12 cellular contexts compared by ENCODE assay signal in the genomic region with DNA sequence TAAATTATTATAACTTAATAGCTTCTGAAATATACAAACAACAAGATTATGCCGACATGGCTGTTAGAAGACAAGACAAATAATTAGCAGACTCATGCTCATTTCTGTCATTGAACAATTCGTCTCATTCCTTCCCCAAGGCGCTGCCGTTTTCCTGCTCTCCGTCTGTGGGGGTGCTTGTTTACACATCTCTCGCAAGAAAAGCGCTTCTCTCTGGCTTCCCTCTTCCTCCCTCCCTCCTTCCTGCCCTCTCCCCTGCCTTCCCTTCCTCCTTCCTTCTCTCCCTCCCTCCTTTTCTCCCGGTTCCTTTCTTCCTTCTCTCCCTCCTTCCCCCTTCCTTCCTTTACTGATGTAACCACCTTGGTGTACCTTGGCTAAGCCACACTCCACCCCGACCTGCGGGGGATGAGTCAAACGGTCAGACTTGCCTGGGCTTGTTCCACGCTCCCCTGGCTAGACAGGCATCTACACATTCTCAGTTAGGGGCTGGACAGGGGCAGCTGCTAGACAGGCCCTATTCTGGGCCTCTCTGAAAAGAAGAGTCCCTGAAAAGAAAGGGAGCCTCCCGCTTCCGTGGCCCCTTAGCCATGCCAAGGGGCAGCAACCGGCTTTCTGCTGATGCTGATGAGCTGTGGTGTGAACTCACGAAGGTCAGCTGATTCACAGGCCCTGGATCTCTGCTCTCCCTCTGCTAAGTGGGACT.
A peak's percentile ranks its signal among the peaks of the same experiment; 100 is the strongest.
DNase-seq lines count a peak whose midpoint lies in the region; ATAC-seq and TF ChIP-seq lines count a peak whose summit lies in the region.
"Had no signal": no experiment of that assay in that cellular context is flagged by ENCODE, and none has a peak within 500 bp of the region (broad histone marks: within the 10 kb centered on the region; RNA-seq: fewer than 3 reads in every experiment).

No MANE protein-coding gene starts in this region.

- no peak for ATAC-seq in HG03039 (IDR thresholded peaks at IDR 0.05; ENCODE audit: unreplicated experiment)
- ATAC-seq: gastrocnemius medialis; natural killer cell treated with Interleukin-12 subunit alpha and Interleukin-12 subunit beta and Interleukin-15 and Interleukin-18, amount 100 ng/mL, for 72 hours had no signal

- no TSS peak for BruUV-seq in mammary epithelial cell (replicated peaks; lab: Mats Ljungman, UMichigan)

- dilution Hi-C loops in mammary epithelial cell (cut with HindIII; ENCODE audit: low sequenced_read_pairs) = no loop called here

- H3K4me1 ChIP-seq in mammary epithelial cell (ENCODE audit: insufficient read depth, low read length) (peaks cover 2% of the 10 kb centered on the region), Karpas-422 (ENCODE audit: low read length) (no peaks in the 10 kb centered on the region)
- H3K4me1 ChIP-seq: gastrocnemius medialis, Peyer's patch had no signal

- 13% methylated on average over 13 of the region's 16 CpGs for WGBS in mammary epithelial cell (ENCODE audit: low coverage, missing lambda C conversion rate)

- H3K36me3 ChIP-seq in mammary epithelial cell (ENCODE audit: insufficient read depth, low read length) = no peaks in the 10 kb centered on the region
- H3K36me3 ChIP-seq in Karpas-422 (ENCODE audit: insufficient read depth, low read length) = no peaks in the 10 kb centered on the region
- H3K36me3 ChIP-seq: gastrocnemius medialis, Peyer's patch had no signal

- H3K4me3 Mint-ChIP-seq in mesothelial cell of epicardium = no peak overlapping the region
- H3K4me3 Mint-ChIP-seq: CD14-positive monocyte; natural killer cell treated with Interleukin-12 subunit alpha and Interleukin-12 subunit beta and Interleukin-15 and Interleukin-18, amount 100 ng/mL, for 72 hours had no signal

- no peaks in the 10 kb centered on the region for H3K27me3 ChIP-seq in mammary epithelial cell (ENCODE audit: insufficient read depth, low read length)
- no peaks in the 10 kb centered on the region for H3K27me3 ChIP-seq in Karpas-422 (ENCODE audit: low read length)
- H3K27me3 ChIP-seq: gastrocnemius medialis, Peyer's patch had no signal

- intact Hi-C loops in mammary epithelial cell (cut with micrococcal nuclease) = loop anchor here (1.0 to 10.0 kb wide), 2 partner anchors 32 to 480 kb away; no protein-coding TSS in a partner anchor

- no peaks in the 10 kb centered on the region for H4K20me1 ChIP-seq in mammary epithelial cell (ENCODE audit: insufficient read depth, low read length)
- no peaks in the 10 kb centered on the region for H4K20me1 ChIP-seq in Karpas-422 (ENCODE audit: insufficient read depth, low read depth, low read length)

- CTCF ChIA-PET in mammary epithelial cell (lab: Charles Lee; ENCODE audit: low non-redundant PET) = no interaction called here

- no peak overlapping the region for H3K9ac ChIP-seq in mammary epithelial cell (ENCODE audit: insufficient read depth, low read length)
- H3K9ac ChIP-seq in Karpas-422 (ENCODE audit: low read length) = no peak overlapping the region

- H3K4me3 ChIP-seq in mammary epithelial cell (replicated peaks in 1 of 3; ENCODE audit: insufficient read depth in 1 of 3, low read depth in 2 of 3, low read length in 3 of 3) (peak overlapping the region in 1 of 3 experiments; percentile 8), Karpas-422 (ENCODE audit: low read length) (no peak overlapping the region)
- H3K4me3 ChIP-seq: gastrocnemius medialis, Peyer's patch had no signal

- H3K4me2 ChIP-seq in mammary epithelial cell (ENCODE audit: insufficient read depth, low read depth, low read length) (peak overlapping the region; percentile 26), Karpas-422 (ENCODE audit: low read depth, low read length, poor library complexity, severe bottlenecking) (no peak overlapping the region)

- no peaks in the 10 kb centered on the region for H3K27me3 Mint-ChIP-seq in mesothelial cell of epicardium (ENCODE audit: low read depth)
- H3K27me3 Mint-ChIP-seq: natural killer cell treated with Interleukin-12 subunit alpha and Interleukin-12 subunit beta and Interleukin-15 and Interleukin-18, amount 100 ng/mL, for 72 hours had no signal

- in situ Hi-C loops in mammary epithelial cell (cut with MboI; ENCODE audit: low sequenced_read_pairs in 2 of 2) = no loop called here

- H3K4me1 Mint-ChIP-seq in mesothelial cell of epicardium = peaks cover 45% of the 10 kb centered on the region
- H3K4me1 Mint-ChIP-seq: CD14-positive monocyte had no signal

- peaks cover 30% of the 10 kb centered on the region for H3K9me3 ChIP-seq in mammary epithelial cell (replicated peaks; ENCODE audit: insufficient read depth, low read length)
- H3K9me3 ChIP-seq in Karpas-422 (ENCODE audit: low read length) = no peaks in the 10 kb centered on the region
- H3K9me3 ChIP-seq: gastrocnemius medialis had no signal

- DNase-seq in DMS153 (lab: John Stamatoyannopoulos, UW) = peak; percentile 57
- peak; percentile 31 for DNase-seq in NCI-H1105 (lab: John Stamatoyannopoulos, UW)
- peak; percentile 82 for DNase-seq in mammary epithelial cell
- DNase-seq in mesothelial cell of epicardium (ENCODE audit: low spot score in 2 of 2, unreplicated experiment in 2 of 2) = peak in 1 of 2 experiments; percentile 52
- no peak for DNase-seq in occipital lobe (lab: John Stamatoyannopoulos, UW)
- DNase-seq in NCI-H82 (lab: John Stamatoyannopoulos, UW) = no peak
- no peak for DNase-seq in Karpas-422
- DNase-seq: gastrocnemius medialis, Peyer's patch had no signal

- peak overlapping the region; percentile 93 for H3K27ac Mint-ChIP-seq in mesothelial cell of epicardium
- H3K27ac Mint-ChIP-seq: CD14-positive monocyte; natural killer cell treated with Interleukin-12 subunit alpha and Interleukin-12 subunit beta and Interleukin-15 and Interleukin-18, amount 100 ng/mL, for 72 hours had no signal

- H3K9me2 ChIP-seq in Karpas-422 (replicated peaks; ENCODE audit: insufficient read depth, low read length) = no peaks in the 10 kb centered on the region

- no peaks in the 10 kb centered on the region for H3K79me2 ChIP-seq in mammary epithelial cell (ENCODE audit: insufficient read depth, low read length)
- no peaks in the 10 kb centered on the region for H3K79me2 ChIP-seq in Karpas-422 (ENCODE audit: low read length)

- peak overlapping the region; percentile 83 for H2AFZ ChIP-seq in mammary epithelial cell (ENCODE audit: low read depth, low read length)
- H2AFZ ChIP-seq in Karpas-422 (ENCODE audit: low read length) = no peak overlapping the region

- no peaks in the 10 kb centered on the region for H3K9me3 Mint-ChIP-seq in mesothelial cell of epicardium
- H3K9me3 Mint-ChIP-seq: natural killer cell treated with Interleukin-12 subunit alpha and Interleukin-12 subunit beta and Interleukin-15 and Interleukin-18, amount 100 ng/mL, for 72 hours had no signal

- H3K36me3 Mint-ChIP-seq in mesothelial cell of epicardium = no peaks in the 10 kb centered on the region
- H3K36me3 Mint-ChIP-seq: CD14-positive monocyte; natural killer cell treated with Interleukin-12 subunit alpha and Interleukin-12 subunit beta and Interleukin-15 and Interleukin-18, amount 100 ng/mL, for 72 hours had no signal

- TF ChIP-seq CTCF in mammary epithelial cell (conservative IDR thresholded peaks at IDR 0.05 in 1 of 2, IDR thresholded peaks at IDR 0.05 in 1 of 2; ENCODE audit: extremely low read depth in 1 of 2, insufficient read depth in 1 of 2, low read depth in 1 of 2, low read length in 2 of 2) (no peak), mesothelial cell of epicardium (IDR thresholded peaks at IDR 0.05; ENCODE audit: unreplicated experiment) (no peak)

- no peak overlapping the region for H3K27ac ChIP-seq in mammary epithelial cell (ENCODE audit: insufficient read depth, low read depth, low read length)
- no peak overlapping the region for H3K27ac ChIP-seq in Karpas-422 (ENCODE audit: low read length)
- H3K27ac ChIP-seq: gastrocnemius medialis, Peyer's patch had no signal

Comparison
In these comparisons a context has a peak if more than half of its experiments do, and no peak if none do; other contexts are left out.
1. DNase-seq: peak in DMS153 (single experiment), NCI-H1105 (single experiment) and mammary epithelial cell (single experiment); none in occipital lobe (single experiment), NCI-H82 (single experiment) and Karpas-422 (single experiment).